In the genomic region with DNA sequence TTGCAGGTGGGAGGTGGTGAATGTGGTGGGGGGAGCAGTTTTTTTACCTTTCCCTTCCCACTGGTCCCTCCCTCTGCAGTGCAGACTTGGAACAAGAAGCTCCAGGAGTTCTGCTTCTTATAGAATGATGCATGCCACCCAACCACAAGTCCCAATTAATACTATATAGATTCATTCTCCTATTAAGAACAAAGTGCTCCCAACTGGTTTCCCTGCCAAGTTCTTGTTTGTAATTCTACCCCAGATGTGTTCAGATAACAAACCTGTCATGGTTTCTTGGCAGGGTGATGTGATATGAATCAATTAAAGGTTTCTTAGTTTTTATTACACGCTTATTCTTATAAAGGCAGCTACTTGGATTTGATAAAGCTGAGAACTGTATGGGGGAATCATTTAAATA, we compare ENCODE assay signal across 20 cellular contexts.
"Had no signal": no experiment of that assay in that cellular context is flagged by ENCODE, and none has a peak within 500 bp of the region (broad histone marks: within the 10 kb centered on the region; RNA-seq: fewer than 3 reads in every experiment).

No MANE protein-coding gene starts in this region.

- H3K27me3 ChIP-seq: ascending aorta, gastroesophageal sphincter, heart left ventricle, left lung, neural progenitor cell, right atrium auricular region, stomach, vagina had no signal

- H3K4me3 ChIP-seq: ascending aorta, coronary artery, gastroesophageal sphincter, heart left ventricle, left lung, neural progenitor cell, prostate gland, right atrium auricular region, stomach, vagina had no signal

- H2AFZ ChIP-seq: neural progenitor cell had no signal

- DNase-seq: activated B cell treated with CpG ODN at 0.5 μM for 24 hours; activated CD4-positive, alpha-beta memory T cell treated with anti-CD3 and anti-CD28 coated beads, Interleukin-2, amount 10 ng/mL, durations not matched to agents 7 days and 5 days; activated CD4-positive, alpha-beta T cell treated with anti-CD3 and anti-CD28 coated beads for 48 hours; activated CD8-positive, alpha-beta memory T cell treated with anti-CD3 and anti-CD28 coated beads, Interleukin-2, amount 10 ng/mL, durations not matched to agents 7 days and 5 days; activated naive CD4-positive, alpha-beta T cell; erythroblast; heart left ventricle; left lung; stimulated activated CD4-positive, alpha-beta T cell treated with anti-CD3 and anti-CD28 coated beads, Interleukin-2, amount 100 ng/mL, for 48 hours; stomach; trophoblast cell had no signal

- H3K9ac ChIP-seq: neural progenitor cell had no signal

- H3K4me3 Mint-ChIP-seq: activated B cell treated with CpG ODN at 0.5 μM for 24 hours; activated CD4-positive, alpha-beta memory T cell treated with anti-CD3 and anti-CD28 coated beads, Interleukin-2, amount 10 ng/mL, durations not matched to agents 7 days and 5 days; activated CD8-positive, alpha-beta memory T cell treated with anti-CD3 and anti-CD28 coated beads, Interleukin-2, amount 10 ng/mL, durations not matched to agents 7 days and 5 days; activated T-helper 17 cell treated with anti-CD3 and anti-CD28 coated beads, Interleukin-2, amount 50 U/mL, for 72 hours; central memory CD8-positive, alpha-beta T cell; neural progenitor cell had no signal

- ATAC-seq: activated CD8-positive, alpha-beta memory T cell treated with anti-CD3 and anti-CD28 coated beads, Interleukin-2, amount 10 ng/mL, durations not matched to agents 7 days and 5 days; activated T-helper 17 cell treated with anti-CD3 and anti-CD28 coated beads, Interleukin-2, amount 50 U/mL, for 72 hours; gastroesophageal sphincter; heart left ventricle; left lung had no signal

- H3K27ac ChIP-seq: ascending aorta, coronary artery, gastroesophageal sphincter, heart left ventricle, left lung, neural progenitor cell, prostate gland, right atrium auricular region, stomach, vagina had no signal

- H3K9me3 ChIP-seq: prostate gland, right atrium auricular region, stomach, vagina had no signal

- H3K4me1 ChIP-seq: gastroesophageal sphincter, left lung, neural progenitor cell, prostate gland, right atrium auricular region, vagina had no signal

- H3K4me2 ChIP-seq: neural progenitor cell had no signal

- H3K4me1 Mint-ChIP-seq: activated B cell treated with CpG ODN at 0.5 μM for 24 hours had no signal

- H3K36me3 ChIP-seq: prostate gland had no signal

- H3K27ac Mint-ChIP-seq: activated B cell treated with CpG ODN at 0.5 μM for 24 hours; activated CD4-positive, alpha-beta memory T cell treated with anti-CD3 and anti-CD28 coated beads, Interleukin-2, amount 10 ng/mL, durations not matched to agents 7 days and 5 days; activated CD8-positive, alpha-beta memory T cell treated with anti-CD3 and anti-CD28 coated beads, Interleukin-2, amount 10 ng/mL, durations not matched to agents 7 days and 5 days; neural progenitor cell had no signal

- H3K27me3 Mint-ChIP-seq: activated B cell treated with CpG ODN at 0.5 μM for 24 hours; activated CD4-positive, alpha-beta memory T cell treated with anti-CD3 and anti-CD28 coated beads, Interleukin-2, amount 10 ng/mL, durations not matched to agents 7 days and 5 days; activated CD8-positive, alpha-beta memory T cell treated with anti-CD3 and anti-CD28 coated beads, Interleukin-2, amount 10 ng/mL, durations not matched to agents 7 days and 5 days; activated T-helper 17 cell treated with anti-CD3 and anti-CD28 coated beads, Interleukin-2, amount 50 U/mL, for 72 hours; central memory CD8-positive, alpha-beta T cell had no signal
